In genomic region chr9:127910613-127911205, GRCh38 we compare ENCODE assay signal across 8 cellular contexts. TPM values are rescaled to one million over a fixed set of nuclear protein-coding genes. Genes with fewer than 3 reads are reported as not detected.
A peak's percentile ranks its signal among the peaks of the same experiment; 100 is the strongest.
DNase-seq lines count a peak whose midpoint lies in the region; ATAC-seq and TF ChIP-seq lines count a peak whose summit lies in the region.

No MANE protein-coding gene starts in this region.

- ATAC-seq in GM19328 (IDR thresholded peaks at IDR 0.05; ENCODE audit: unreplicated experiment) (no peak), GM18519 (IDR thresholded peaks at IDR 0.05; ENCODE audit: low FRiP score, unreplicated experiment) (no peak), esophagus mucosa (no peak)

- H3K4me1 ChIP-seq in thymus (ENCODE audit: control insufficient read depth, insufficient read depth, low read length), result peaks cover 33% of the 10 kb centered on the region

- H3K27me3 Mint-ChIP-seq in activated naive CD4-positive, alpha-beta T cell treated with anti-CD3 and anti-CD28 coated beads for 36 hours (ENCODE audit: low read depth), result no peaks in the 10 kb centered on the region

- H3K27ac Mint-ChIP-seq in activated naive CD4-positive, alpha-beta T cell treated with anti-CD3 and anti-CD28 coated beads for 36 hours, result peak overlapping the region; percentile 93

- peak; percentile 10 for TF ChIP-seq CTCF in fibroblast of mammary gland (conservative IDR thresholded peaks at IDR 0.05; ENCODE audit: control insufficient read depth, insufficient read depth, low read depth, low read length)

- no peaks in the 10 kb centered on the region for H3K9me3 Mint-ChIP-seq in activated naive CD4-positive, alpha-beta T cell treated with anti-CD3 and anti-CD28 coated beads for 36 hours

- WGBS in thymus, result 93% methylated on average over 6 of the region's 6 CpGs

- DNase-seq in activated naive CD4-positive, alpha-beta T cell treated with anti-CD3 and anti-CD28 coated beads for 36 hours, result no peak
- DNase-seq in activated naive CD4-positive, alpha-beta T cell (lab: John Stamatoyannopoulos, UW), result no peak
- peak; percentile 69 for DNase-seq in RKO (ENCODE audit: low spot score)
- DNase-seq in fibroblast of mammary gland (ENCODE audit: low read depth), result peak; percentile 43

- CTCF ChIA-PET in activated naive CD4-positive, alpha-beta T cell treated with anti-CD3 and anti-CD28 coated beads for 36 hours (lab: Charles Lee), result interaction anchor here (0.6 kb wide), 1 partner anchor 78 kb away, joined by 3 read pairs; no protein-coding TSS in a partner anchor

- peaks cover 33% of the 10 kb centered on the region for H3K36me3 ChIP-seq in thymus (ENCODE audit: control insufficient read depth, insufficient read depth)

- H3K27ac ChIP-seq in thymus (ENCODE audit: low read depth), result peak overlapping the region; percentile 66

- H3K4me3 Mint-ChIP-seq in activated naive CD4-positive, alpha-beta T cell treated with anti-CD3 and anti-CD28 coated beads for 36 hours, result peak overlapping the region; percentile 24

- H3K4me3 ChIP-seq in fibroblast of mammary gland (ENCODE audit: control insufficient read depth, low read depth, low read length), result no peak overlapping the region
- no peak overlapping the region for H3K4me3 ChIP-seq in thymus (ENCODE audit: low read length)

- peaks cover 15% of the 10 kb centered on the region for H3K36me3 Mint-ChIP-seq in activated naive CD4-positive, alpha-beta T cell treated with anti-CD3 and anti-CD28 coated beads for 36 hours (ENCODE audit: low read depth)

- H3K4me1 Mint-ChIP-seq in activated naive CD4-positive, alpha-beta T cell treated with anti-CD3 and anti-CD28 coated beads for 36 hours (ENCODE audit: low read depth), result peaks cover 50% of the 10 kb centered on the region

- H3K9me3 ChIP-seq in thymus (ENCODE audit: control insufficient read depth), result no peaks in the 10 kb centered on the region

- intact Hi-C loops in activated naive CD4-positive, alpha-beta T cell treated with anti-CD3 and anti-CD28 coated beads for 36 hours (cut with micrococcal nuclease), result no loop called here

- no peaks in the 10 kb centered on the region for H3K27me3 ChIP-seq in thymus (ENCODE audit: control insufficient read depth, insufficient read depth)

RNA-seq across cellular contexts. Expression of gene ST6GALNAC4, which starts 6.1 kb away (rescaled TPM):
- total RNA-seq in activated naive CD4-positive, alpha-beta T cell treated with anti-CD3 and anti-CD28 coated beads for 36 hours, result 10 to 100 TPM; 22.3 to 24.6 TPM
- polyA plus RNA-seq in thymus, result 12.8 TPM
- total RNA-seq in esophagus mucosa, result 11.4 TPM

RNA-seq across cellular contexts. Expression of gene ST6GALNAC6, which starts 11.3 kb away (rescaled TPM):
- 10 to 100 TPM; 28.7 to 29.1 TPM for total RNA-seq in activated naive CD4-positive, alpha-beta T cell treated with anti-CD3 and anti-CD28 coated beads for 36 hours
- 42.8 TPM for polyA plus RNA-seq in thymus
- total RNA-seq in esophagus mucosa, result 13.0 TPM

RNA-seq across cellular contexts. Expression of gene PIP5KL1, which starts 19.9 kb away (rescaled TPM):
- total RNA-seq in activated naive CD4-positive, alpha-beta T cell treated with anti-CD3 and anti-CD28 coated beads for 36 hours, result 1 to 10 TPM; 1.1 to 1.8 TPM
- 1.2 TPM for polyA plus RNA-seq in thymus
- 4.3 TPM for total RNA-seq in esophagus mucosa

RNA-seq across cellular contexts. Expression of gene DPM2, which starts 26.9 kb away (rescaled TPM):
- total RNA-seq in activated naive CD4-positive, alpha-beta T cell treated with anti-CD3 and anti-CD28 coated beads for 36 hours, result 10 to 100 TPM; 41.6 to 43.4 TPM
- polyA plus RNA-seq in thymus, result 32.8 TPM
- 25.7 TPM for total RNA-seq in esophagus mucosa

RNA-seq across cellular contexts. Expression of gene AK1, which starts 33.2 kb away (rescaled TPM):
- 10 to 100 TPM; 11.8 to 11.9 TPM for total RNA-seq in activated naive CD4-positive, alpha-beta T cell treated with anti-CD3 and anti-CD28 coated beads for 36 hours
- 66.2 TPM for polyA plus RNA-seq in thymus
- 39.9 TPM for total RNA-seq in esophagus mucosa

Comparison
In these comparisons a context has a peak if more than half of its experiments do, and no peak if none do; other contexts are left out.
1. DNase-seq: peak in RKO (single experiment) and fibroblast of mammary gland (single experiment); none in activated naive CD4-positive, alpha-beta T cell treated with anti-CD3 and anti-CD28 coated beads for 36 hours (single experiment) and activated naive CD4-positive, alpha-beta T cell (0 of 4).